8 cellular contexts compared by ENCODE assay signal in the genomic region with DNA sequence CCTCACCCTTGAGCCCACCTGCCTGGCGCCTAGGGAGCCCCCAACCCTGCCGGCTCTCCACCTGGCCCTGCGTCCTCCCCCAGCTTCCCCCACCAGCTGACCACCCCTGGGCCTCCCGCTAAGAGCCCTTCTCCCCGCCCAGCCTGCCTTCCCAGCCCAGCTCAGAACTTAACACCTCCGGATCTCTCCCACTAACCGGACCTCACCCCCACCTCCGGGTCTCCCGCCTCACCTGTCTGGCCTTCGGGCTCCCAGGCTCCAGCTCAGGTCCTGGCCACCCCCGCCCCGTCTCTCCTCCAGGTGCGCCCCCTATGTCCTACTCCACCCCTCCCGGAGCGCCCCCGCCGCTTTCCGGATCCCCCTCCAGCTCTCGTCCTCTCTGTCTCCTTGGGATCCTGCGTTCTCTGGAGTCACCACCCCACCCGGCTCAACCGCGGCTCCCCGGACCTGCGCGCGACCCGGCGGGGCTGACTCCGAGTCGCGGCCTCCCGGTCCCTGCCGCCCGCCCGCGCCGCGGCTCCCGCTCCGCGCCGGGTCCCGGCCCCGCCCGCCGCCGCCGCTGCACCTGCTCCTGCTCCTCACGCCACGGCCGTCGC. TPM values are rescaled to one million over a fixed set of nuclear protein-coding genes. Genes with fewer than 3 reads are reported as not detected.
A peak's percentile ranks its signal among the peaks of the same experiment; 100 is the strongest.
DNase-seq lines count a peak whose midpoint lies in the region; TF ChIP-seq lines count a peak whose summit lies in the region.

A gene (minus strand): TSS at position 51 of the 596 bp plus-strand sequence. CDS start 568 bp downstream, outside the sequence.

- H3K27me3 ChIP-seq in GM23248 (replicated peaks; ENCODE audit: insufficient read depth) (0 out of 2 replicates have a peak, but pooled peaks cover 5% of the 10 kb centered on the region), mesendoderm (ENCODE audit: insufficient read depth, low read length, poor library complexity) (no peaks in the 10 kb centered on the region), uterus (no peaks in the 10 kb centered on the region)

- H4K20me1 ChIP-seq in GM23248 (ENCODE audit: insufficient read depth) = no peaks in the 10 kb centered on the region

- H3K56ac ChIP-seq in mesendoderm (ENCODE audit: low read length) = peak within 1 kb of the TSS; percentile 89

- TF ChIP-seq CTCF in GM12875 (IDR thresholded peaks at IDR 0.05; ENCODE audit: borderline replicate concordance, insufficient read depth, low read depth, low read length) (no peak), uterus (IDR thresholded peaks at IDR 0.05) (no peak), GM20000 (IDR thresholded peaks at IDR 0.05; ENCODE audit: extremely low read depth, missing control alignments) (no peak)

- H3K23ac ChIP-seq in mesendoderm (ENCODE audit: low read length) = no peak within 1 kb of the TSS

- H3K27ac ChIP-seq in GM23248 (no peak within 1 kb of the TSS), mesendoderm (ENCODE audit: low read depth, low read length) (no peak within 1 kb of the TSS), uterus (peak within 1 kb of the TSS in 1 of 2 donors; percentile 63)

- no peak within 1 kb of the TSS for H3K18ac ChIP-seq in mesendoderm (ENCODE audit: low read length)

- no peaks in the 10 kb centered on the region for H3K9me3 ChIP-seq in GM23248 (ENCODE audit: low read depth)
- H3K9me3 ChIP-seq in uterus = no peaks in the 10 kb centered on the region

- H3K36me3 ChIP-seq in GM23248 (ENCODE audit: low read depth) = no peaks in the 10 kb centered on the region
- no peaks in the 10 kb centered on the region for H3K36me3 ChIP-seq in mesendoderm (ENCODE audit: control insufficient read depth, insufficient read depth, low read length)
- no peaks in the 10 kb centered on the region for H3K36me3 ChIP-seq in uterus

- no peaks in the 10 kb centered on the region; the same call in 1 of the 2 replicates for H3K4me1 ChIP-seq in GM23248 (ENCODE audit: insufficient read depth)
- H3K4me1 ChIP-seq in mesendoderm (ENCODE audit: control insufficient read depth, low read depth, low read length) = no peaks in the 10 kb centered on the region
- H3K4me1 ChIP-seq in uterus = peaks cover 0 to 5% of the 10 kb centered on the region in 2 donors

- no peaks in the 10 kb centered on the region for H3K79me1 ChIP-seq in mesendoderm (ENCODE audit: low read length)

- H3K4me2 ChIP-seq in GM23248 (ENCODE audit: unreplicated experiment) = no peak within 1 kb of the TSS
- H3K4me2 ChIP-seq in mesendoderm (ENCODE audit: low read length) = peak within 1 kb of the TSS; percentile 66

- peak within 1 kb of the TSS; percentile 31 for H3K4me3 ChIP-seq in GM12875 (ENCODE audit: low read depth, low read length)
- 0 out of 2 replicates have a peak within 1 kb of the TSS, but pooled peaks have one; percentile 34 for H3K4me3 ChIP-seq in GM23248
- peak within 1 kb of the TSS; percentile 39 for H3K4me3 ChIP-seq in mesendoderm (ENCODE audit: low read length)
- peak within 1 kb of the TSS; percentile 7 to 56 for H3K4me3 ChIP-seq in uterus

- H2BK15ac ChIP-seq in mesendoderm (replicated peaks; ENCODE audit: low read depth) = no peak within 1 kb of the TSS

- H2AK5ac ChIP-seq in mesendoderm (ENCODE audit: low read length) = no peak within 1 kb of the TSS

- H3K9ac ChIP-seq in GM23248 (no peak within 1 kb of the TSS), mesendoderm (ENCODE audit: low read length) (peak within 1 kb of the TSS; percentile 64)

- 2 to 7% methylated on average over 23 to 53 of the region's 53 CpGs for WGBS in GM23248 (ENCODE audit: low coverage in 1 of 2, low lambda C conversion rate in 2 of 2, missing lambda C conversion rate in 2 of 2), 2 experiments
- no CpG with 5 or more reads among the region's 53 CpGs for WGBS in mesendoderm (ENCODE audit: extremely low coverage, insufficient coverage, low lambda C conversion rate)

- no peak within 1 kb of the TSS for H2BK5ac ChIP-seq in mesendoderm (ENCODE audit: low read length)

- H4K5ac ChIP-seq in mesendoderm (ENCODE audit: low read length) = no peak within 1 kb of the TSS

- H3K79me2 ChIP-seq in GM23248 (ENCODE audit: insufficient read depth) = no peaks in the 10 kb centered on the region
- H3K79me2 ChIP-seq in mesendoderm (ENCODE audit: control insufficient read depth, insufficient read depth, low read length) = no peaks in the 10 kb centered on the region

- H3K9me2 ChIP-seq in GM23248 (ENCODE audit: insufficient read depth) = no peaks in the 10 kb centered on the region

- no peaks in the 10 kb centered on the region for H3F3A ChIP-seq in GM23248 (ENCODE audit: insufficient read depth)

- DNase-seq in GM23248 (no peak), NCI-H1105 (lab: John Stamatoyannopoulos, UW) (peak; percentile 68), cerebellar cortex (ENCODE audit: low spot score) (peak; percentile 26), mesendoderm (peak; percentile 30), uterus (no peak), HPDE6-E6E7 (ENCODE audit: extremely low spot score) (no peak), GM20000 (ENCODE audit: low spot score) (no peak)

- no peak within 1 kb of the TSS for H4K8ac ChIP-seq in mesendoderm (ENCODE audit: low read depth, low read length)

- no peak within 1 kb of the TSS for H2BK120ac ChIP-seq in mesendoderm (ENCODE audit: low read depth, low read length)

- in situ Hi-C loops in GM23248 (cut with MboI) = loop anchor here (10.0 kb wide), 1 partner anchor 116 kb away; no protein-coding TSS in a partner anchor

- H2AFZ ChIP-seq in GM23248 = no peak within 1 kb of the TSS

- H3K4ac ChIP-seq in mesendoderm (ENCODE audit: low read depth, low read length) = no peak within 1 kb of the TSS

- intact Hi-C loops in uterus (cut with DNase I; ENCODE audit: low total_unique reads) = no loop called here

- no peak for TF ChIP-seq POLR2A in uterus (IDR thresholded peaks at IDR 0.05)

RNA-seq across cellular contexts. Expression of the gene that starts here (rescaled TPM):
- total RNA-seq in GM23248 (2014; rRNA removed; shearing (Covaris generic)) = not detected in 2 replicates
- not detected in 2 replicates for polyA plus RNA-seq in GM23248 (2016; fragmentation: Nextera tagmentation; extraction: Ambion mirVana)
- 0.65 TPM for polyA plus RNA-seq in mesendoderm (2013, experiment 1 of 2)
- polyA plus RNA-seq in mesendoderm (2013, experiment 2 of 2) = 0.91 TPM
- 1 to 10 TPM in 1 of 4 donors, under 1 TPM in 1, not detected in 2; 0.83 to 3.9 TPM for total RNA-seq in uterus

Comparison
In these comparisons a context has a peak if more than half of its experiments do, and no peak if none do; other contexts are left out.
1. DNase-seq: peak in NCI-H1105 (single experiment), cerebellar cortex (single experiment) and mesendoderm (single experiment); none in GM23248 (single experiment), uterus (0 of 2), HPDE6-E6E7 (single experiment) and GM20000 (single experiment).
2. Peak in every context shown above with its lines, with median percentiles within 50 percentile points of each other: H3K4me3 ChIP-seq.